Comparison of ENCODE assay signal across 7 cellular contexts in the genomic region with DNA sequence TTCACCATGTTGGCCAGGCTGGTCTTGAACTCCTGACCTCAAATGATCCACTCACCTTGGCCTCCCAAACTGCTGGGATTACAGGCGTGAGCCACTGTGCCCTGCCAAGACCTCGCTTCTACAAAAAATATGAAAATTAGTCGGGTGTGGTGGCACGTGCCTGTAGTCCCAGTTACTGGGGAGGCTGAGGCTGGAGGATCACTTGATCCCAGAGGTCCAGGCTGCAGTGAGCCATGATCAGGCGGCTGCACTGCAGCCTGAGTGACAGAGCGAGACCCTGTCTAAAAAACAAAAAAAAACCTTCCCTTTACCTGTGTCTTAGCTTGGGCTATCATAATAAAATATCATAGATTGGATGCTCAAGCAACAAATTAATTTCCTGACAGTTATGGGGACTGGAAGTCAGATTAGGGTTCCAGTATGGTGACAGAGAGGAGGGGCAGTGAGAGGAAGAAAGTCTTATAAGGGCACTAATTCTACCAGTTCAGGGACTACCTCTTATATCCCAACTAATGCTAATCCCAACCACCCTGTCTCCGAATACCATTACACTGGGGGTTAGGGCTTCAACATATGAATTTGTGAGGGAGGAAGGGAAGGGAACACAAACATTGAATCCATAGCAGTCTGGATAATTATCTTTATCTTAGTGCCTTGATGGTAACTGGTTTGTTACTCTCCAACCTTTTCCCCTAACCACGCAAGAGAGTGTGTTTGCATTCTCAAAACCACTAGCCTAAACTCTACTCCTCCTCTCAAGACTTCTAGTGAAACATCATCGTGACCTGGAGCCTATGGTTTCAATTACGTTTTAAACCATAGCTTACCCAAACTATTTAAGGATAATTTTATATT. TPM values are rescaled to one million over a fixed set of nuclear protein-coding genes. Genes with fewer than 3 reads are reported as not detected.
DNase-seq lines count a peak whose midpoint lies in the region; ATAC-seq and TF ChIP-seq lines count a peak whose summit lies in the region.
"Had no signal": no experiment of that assay in that cellular context is flagged by ENCODE, and none has a peak within 500 bp of the region (broad histone marks: within the 10 kb centered on the region; RNA-seq: fewer than 3 reads in every experiment).

No MANE protein-coding gene starts in this region.

- no peak for TF ChIP-seq CTCF in CD4-positive, alpha-beta T cell (IDR thresholded peaks at IDR 0.05)

- H3K9me3 Mint-ChIP-seq in CD4-positive, alpha-beta T cell, result no peaks in the 10 kb centered on the region
- no peaks in the 10 kb centered on the region for H3K9me3 Mint-ChIP-seq in memory B cell

- H3K9me3 ChIP-seq in CD4-positive, alpha-beta T cell (ENCODE audit: control insufficient read depth, low read length), result no peaks in the 10 kb centered on the region
- no peaks in the 10 kb centered on the region for H3K9me3 ChIP-seq in SJSA1 (replicated peaks)

- H3K27me3 ChIP-seq in CD4-positive, alpha-beta T cell (ENCODE audit: control insufficient read depth, insufficient read depth, low read length), result no peaks in the 10 kb centered on the region
- H3K27me3 ChIP-seq in SJSA1 (replicated peaks), result no peaks in the 10 kb centered on the region

- H3K4me1 Mint-ChIP-seq in CD4-positive, alpha-beta T cell (ENCODE audit: low read depth), result peaks cover 28% of the 10 kb centered on the region
- peaks cover 19% of the 10 kb centered on the region for H3K4me1 Mint-ChIP-seq in memory B cell

- peak overlapping the region; percentile 33 for H3K27ac ChIP-seq in CD4-positive, alpha-beta T cell (ENCODE audit: low read depth, low read length)
- peak overlapping the region; percentile 30; the same call in 1 of the 2 replicates for H3K27ac ChIP-seq in SJSA1

- peaks cover 37% of the 10 kb centered on the region for H3K36me3 ChIP-seq in SJSA1

- H3K4me3 Mint-ChIP-seq in CD4-positive, alpha-beta T cell, result peak overlapping the region; percentile 90
- H3K4me3 Mint-ChIP-seq in memory B cell, result peak overlapping the region; percentile 84

- peak overlapping the region; percentile 72; the same call in 1 of the 2 replicates for H3K4me3 ChIP-seq in SJSA1

- H3K27me3 Mint-ChIP-seq in CD4-positive, alpha-beta T cell, result no peaks in the 10 kb centered on the region
- no peaks in the 10 kb centered on the region for H3K27me3 Mint-ChIP-seq in memory B cell

- peaks cover 31% of the 10 kb centered on the region for H3K36me3 Mint-ChIP-seq in CD4-positive, alpha-beta T cell (ENCODE audit: low read depth)
- H3K36me3 Mint-ChIP-seq in memory B cell, result peaks cover 7% of the 10 kb centered on the region

- CTCF ChIA-PET in CD4-positive, alpha-beta T cell (lab: Charles Lee), result interaction anchor here (1.0 to 2.5 kb wide), 6 partner anchors 18 to 205 kb away, joined by 3 to 12 read pairs (median 6); no protein-coding TSS in a partner anchor

- H3K27ac Mint-ChIP-seq in CD4-positive, alpha-beta T cell, result peak overlapping the region; percentile 89
- peak overlapping the region; percentile 84 for H3K27ac Mint-ChIP-seq in memory B cell

- DNase-seq in CD4-positive, alpha-beta T cell, result no peak
- DNase-seq in SJSA1 (ENCODE audit: low read depth in 1 of 2, low spot score in 2 of 2), result no peak
- no peak for DNase-seq in memory B cell (ENCODE audit: low spot score in 2 of 2)
- DNase-seq in ACHN, result no peak
- DNase-seq in globus pallidus (ENCODE audit: low spot score), result no peak

- in situ Hi-C loops in ACHN (cut with HindIII; ENCODE audit: low pct_ligation_motif_present, low pct_unique_long_range_greater_than_20kb, low sequenced_read_pairs), result no loop called here

- POLR2A ChIA-PET in CD4-positive, alpha-beta T cell (lab: Charles Lee), result interaction anchor here (0.9 to 2.7 kb wide), 11 partner anchors 9 to 135 kb away, joined by 3 to 36 read pairs (median 5); partner anchors contain the start of genes GPATCH4 and MEF2D

- intact Hi-C loops in CD4-positive, alpha-beta T cell (cut with DNase I, micrococcal nuclease), result loop anchor here in 1 of 2 experiments (1.0 kb wide), 1 partner anchor 11 kb away; the partner anchor contains the start of gene GPATCH4

- H3K4me1 ChIP-seq in SJSA1 (replicated peaks), result peaks cover 25% of the 10 kb centered on the region

- no peak for ATAC-seq in CD4-positive, alpha-beta T cell (ENCODE audit: poor library complexity)
- ATAC-seq in memory B cell (ENCODE audit: low read depth), result no peak
- no peak for ATAC-seq in HG02763 (IDR thresholded peaks at IDR 0.05; ENCODE audit: unreplicated experiment)

RNA-seq across cellular contexts. Expression of gene NAXE, which starts 1.0 kb away (rescaled TPM):
- total RNA-seq in CD4-positive, alpha-beta T cell, result 10 to 100 TPM; 23.3 to 27.8 TPM
- total RNA-seq in SJSA1 (2014; rRNA removed; shearing (Covaris generic)), result 67.9 and 70.6 TPM in 2 replicates

RNA-seq across cellular contexts. Expression of gene GPATCH4, which starts 10.7 kb away (rescaled TPM):
- 10 to 100 TPM; 35.3 to 36.3 TPM for total RNA-seq in CD4-positive, alpha-beta T cell
- total RNA-seq in SJSA1 (2014; rRNA removed; shearing (Covaris generic)), result 10.0 and 18.4 TPM in 2 replicates

RNA-seq across cellular contexts. Expression of gene TTC24, which starts 11.0 kb away (rescaled TPM):
- 1 to 10 TPM; 5.7 to 8.1 TPM for total RNA-seq in CD4-positive, alpha-beta T cell
- not detected in 2 replicates for total RNA-seq in SJSA1 (2014; rRNA removed; shearing (Covaris generic))
- total RNA-seq: pulmonary artery endothelial cell had no signal

RNA-seq across cellular contexts. Expression of gene IQGAP3, which starts 18.2 kb away (rescaled TPM):
- not detected for total RNA-seq in CD4-positive, alpha-beta T cell
- total RNA-seq in SJSA1 (2014; rRNA removed; shearing (Covaris generic)), result 38.3 and 64.1 TPM in 2 replicates

RNA-seq across cellular contexts. Expression of gene HAPLN2, which starts 28.7 kb away (rescaled TPM):
- total RNA-seq in CD4-positive, alpha-beta T cell, result under 1 TPM; 0.44 to 0.56 TPM
- not detected in 2 replicates for total RNA-seq in SJSA1 (2014; rRNA removed; shearing (Covaris generic))
- total RNA-seq: pulmonary artery endothelial cell had no signal
